ENCODE assay signal across 8 cellular contexts in the genomic region with DNA sequence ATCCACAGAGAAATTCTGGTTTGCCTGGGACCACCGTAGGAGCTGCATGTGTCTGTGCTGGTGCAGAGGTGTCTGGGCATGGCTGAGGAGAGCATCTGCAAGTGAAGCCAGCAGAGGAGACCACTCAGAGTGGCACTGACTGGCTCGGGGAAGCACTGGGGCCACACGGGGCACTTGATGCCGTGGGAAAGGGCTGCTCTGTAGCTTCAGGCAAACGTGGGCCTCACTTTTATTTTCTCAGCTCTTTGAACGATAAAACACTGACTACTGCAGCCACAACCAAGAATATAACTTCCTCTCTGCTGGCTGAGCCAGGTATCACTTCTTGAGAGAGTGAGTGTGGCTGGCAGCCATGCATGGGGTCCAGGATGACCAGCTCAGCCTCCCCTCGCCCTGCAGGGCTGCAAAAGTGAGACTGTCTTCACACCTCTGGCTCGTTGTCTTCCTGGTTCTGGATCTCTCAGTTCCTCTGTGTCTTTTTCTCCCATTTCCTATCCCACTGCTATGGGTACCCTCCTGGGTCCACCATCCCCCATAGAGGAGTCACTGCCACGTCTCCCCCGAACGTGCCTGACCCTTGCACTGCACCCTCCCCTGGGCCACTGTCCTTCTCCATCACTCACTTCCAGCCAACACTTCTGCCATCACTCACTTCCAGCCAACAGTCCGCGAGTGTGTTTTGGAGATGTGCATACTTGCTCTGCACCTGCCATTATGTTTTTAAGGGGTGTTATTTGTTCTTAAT.
DNase-seq lines count a peak whose midpoint lies in the region; ATAC-seq and TF ChIP-seq lines count a peak whose summit lies in the region.

No MANE protein-coding gene starts in this region.

- H3K36me3 ChIP-seq in endodermal cell (ENCODE audit: control insufficient read depth, insufficient read depth, low read length): peaks cover 18% of the 10 kb centered on the region

- DNase-seq in activated CD4-positive, alpha-beta T cell treated with anti-CD3 and anti-CD28 coated beads, Interleukin-2, amount 10 ng/mL, durations not matched to agents 24 days and 14 days: peak; percentile 83
- no peak for DNase-seq in activated CD4-positive, alpha-beta T cell treated with anti-CD3 and anti-CD28 coated beads, Interleukin-2, amount 50 U/mL, for 4 hours
- peak; percentile 32 for DNase-seq in LHCN-M2 (ENCODE audit: low read depth)
- DNase-seq in endodermal cell: peak; percentile 44
- no peak for DNase-seq in RPMI8226
- no peak for DNase-seq in NCI-H2107 treated with DMSO at 0.1 percent for 48 hours (lab: John Stamatoyannopoulos, UW; ENCODE audit: unreplicated experiment)

- H3K4me3 ChIP-seq in endodermal cell (ENCODE audit: low read length): no peak overlapping the region

- no peaks in the 10 kb centered on the region for H3K4me1 ChIP-seq in endodermal cell (ENCODE audit: control insufficient read depth, insufficient read depth, low read length)

- peak overlapping the region; percentile 97 for H3K27ac Mint-ChIP-seq in activated CD4-positive, alpha-beta T cell treated with anti-CD3 and anti-CD28 coated beads, Interleukin-2, amount 10 ng/mL, durations not matched to agents 24 days and 14 days
- no peak overlapping the region for H3K27ac Mint-ChIP-seq in endodermal cell

- ATAC-seq in HG02588 (IDR thresholded peaks at IDR 0.05; ENCODE audit: unreplicated experiment): no peak

- H3K27me3 Mint-ChIP-seq in activated CD4-positive, alpha-beta T cell treated with anti-CD3 and anti-CD28 coated beads, Interleukin-2, amount 10 ng/mL, durations not matched to agents 24 days and 14 days: no peaks in the 10 kb centered on the region
- no peaks in the 10 kb centered on the region for H3K27me3 Mint-ChIP-seq in endodermal cell (ENCODE audit: insufficient read depth)

- peaks cover 78% of the 10 kb centered on the region for H3K4me1 Mint-ChIP-seq in activated CD4-positive, alpha-beta T cell treated with anti-CD3 and anti-CD28 coated beads, Interleukin-2, amount 10 ng/mL, durations not matched to agents 24 days and 14 days
- H3K4me1 Mint-ChIP-seq in endodermal cell: peaks cover 14% of the 10 kb centered on the region

- H3K4me3 Mint-ChIP-seq in activated CD4-positive, alpha-beta T cell treated with anti-CD3 and anti-CD28 coated beads, Interleukin-2, amount 10 ng/mL, durations not matched to agents 24 days and 14 days: peak overlapping the region; percentile 79
- no peak overlapping the region for H3K4me3 Mint-ChIP-seq in endodermal cell

- H3K9me3 ChIP-seq in endodermal cell (ENCODE audit: control insufficient read depth, low read length): no peaks in the 10 kb centered on the region

- H3K36me3 Mint-ChIP-seq in activated CD4-positive, alpha-beta T cell treated with anti-CD3 and anti-CD28 coated beads, Interleukin-2, amount 10 ng/mL, durations not matched to agents 24 days and 14 days (ENCODE audit: low read depth): peaks cover 54% of the 10 kb centered on the region
- H3K36me3 Mint-ChIP-seq in endodermal cell (ENCODE audit: low read depth): peaks cover 15% of the 10 kb centered on the region

- peaks cover 15% of the 10 kb centered on the region for H3K9me3 Mint-ChIP-seq in activated CD4-positive, alpha-beta T cell treated with anti-CD3 and anti-CD28 coated beads, Interleukin-2, amount 10 ng/mL, durations not matched to agents 24 days and 14 days
- H3K9me3 Mint-ChIP-seq in endodermal cell: no peaks in the 10 kb centered on the region

- no peak overlapping the region for H3K9ac ChIP-seq in endodermal cell (ENCODE audit: extremely low read depth, low read length, poor library complexity, severe bottlenecking)

- 80 to 88% methylated on average over 7 to 13 of the region's 13 CpGs for WGBS in endodermal cell (ENCODE audit: insufficient coverage in 1 of 2, insufficient read length in 1 of 2), 2 experiments

- intact Hi-C loops in activated CD4-positive, alpha-beta T cell treated with anti-CD3 and anti-CD28 coated beads, Interleukin-2, amount 10 ng/mL, durations not matched to agents 24 days and 14 days (cut with micrococcal nuclease): loop anchor here (2.0 kb wide), 2 partner anchors 29 to 111 kb away; no protein-coding TSS in a partner anchor

- no peaks in the 10 kb centered on the region for H3K27me3 ChIP-seq in endodermal cell (ENCODE audit: control insufficient read depth, insufficient read depth, low read length, poor library complexity, severe bottlenecking)

- no peak for TF ChIP-seq CTCF in endodermal cell (conservative IDR thresholded peaks at IDR 0.05)

- peak overlapping the region; percentile 24 for H3K27ac ChIP-seq in endodermal cell (ENCODE audit: low read depth, low read length)
- peak overlapping the region; percentile 46 for H3K27ac ChIP-seq in temporal lobe (ENCODE audit: low read depth, low read length)

Comparison
In these comparisons a context has a peak if more than half of its experiments do, and no peak if none do; other contexts are left out.
1. DNase-seq: peak in activated CD4-positive, alpha-beta T cell treated with anti-CD3 and anti-CD28 coated beads, Interleukin-2, amount 10 ng/mL, durations not matched to agents 24 days and 14 days (single experiment), LHCN-M2 (single experiment) and endodermal cell (single experiment); none in activated CD4-positive, alpha-beta T cell treated with anti-CD3 and anti-CD28 coated beads, Interleukin-2, amount 50 U/mL, for 4 hours (0 of 2), RPMI8226 (single experiment) and NCI-H2107 treated with DMSO at 0.1 percent for 48 hours (single experiment).